ENCODE assay signal across 21 cellular contexts in genomic region chr2:41127351-41127750, GRCh38.
"Had no signal": no experiment of that assay in that cellular context is flagged by ENCODE, and none has a peak within 500 bp of the region (broad histone marks: within the 10 kb centered on the region; RNA-seq: fewer than 3 reads in every experiment).

No MANE protein-coding gene starts in this region.

- DNase-seq: activated CD4-positive, alpha-beta memory T cell treated with anti-CD3 and anti-CD28 coated beads, Interleukin-2, amount 10 ng/mL, durations not matched to agents 7 days and 5 days; activated CD4-positive, alpha-beta T cell treated with anti-CD3 and anti-CD28 coated beads for 48 hours; activated CD4-positive, CD25-positive, alpha-beta regulatory T cell; activated CD8-positive, alpha-beta memory T cell treated with anti-CD3 and anti-CD28 coated beads, Interleukin-2, amount 10 ng/mL, durations not matched to agents 7 days and 5 days; activated naive CD4-positive, alpha-beta T cell treated with Interleukin-2 at 50 U/mL for 16 hours; activated naive CD8-positive, alpha-beta T cell treated with anti-CD3 and anti-CD28 coated beads, Interleukin-2, amount 10 ng/mL, durations not matched to agents 7 days and 5 days; activated T-cell treated with anti-CD3 and anti-CD28 coated beads, Interleukin-2, amount 50 U/mL, for 1 hour; amygdala; effector CD8-positive, alpha-beta T cell; heart right ventricle; left lung; nephron progenitor cell; nucleus accumbens; posterior cingulate gyrus; sigmoid colon; spleen; stimulated activated CD4-positive, alpha-beta T cell treated with anti-CD3 and anti-CD28 coated beads, Interleukin-4, amount 100 ng/mL, for 4 hours had no signal

- H3K27me3 ChIP-seq: cardiac muscle cell, esophagus muscularis mucosa, heart right ventricle, left lung, sigmoid colon, spleen had no signal

- ATAC-seq: activated CD8-positive, alpha-beta memory T cell treated with anti-CD3 and anti-CD28 coated beads, Interleukin-2, amount 10 ng/mL, durations not matched to agents 7 days and 5 days; heart right ventricle; left lung; stimulated activated memory B cell treated with anti-CD40 and anti-IgM and Interleukin-4, amounts not matched to agents 10 μg/mL and 1 μg/mL and 100 μg/mL, for 72 hours had no signal

- H3K4me3 ChIP-seq: cardiac muscle cell, esophagus muscularis mucosa, heart right ventricle, left lung, sigmoid colon, spleen, thoracic aorta had no signal

- H3K36me3 ChIP-seq: cardiac muscle cell, esophagus muscularis mucosa, heart right ventricle, left lung, sigmoid colon, spleen, thoracic aorta had no signal

- H3K9me3 ChIP-seq: esophagus muscularis mucosa, heart right ventricle, left lung, sigmoid colon, thoracic aorta had no signal
